ENCODE assay signal across 7 cellular contexts in the genomic region with DNA sequence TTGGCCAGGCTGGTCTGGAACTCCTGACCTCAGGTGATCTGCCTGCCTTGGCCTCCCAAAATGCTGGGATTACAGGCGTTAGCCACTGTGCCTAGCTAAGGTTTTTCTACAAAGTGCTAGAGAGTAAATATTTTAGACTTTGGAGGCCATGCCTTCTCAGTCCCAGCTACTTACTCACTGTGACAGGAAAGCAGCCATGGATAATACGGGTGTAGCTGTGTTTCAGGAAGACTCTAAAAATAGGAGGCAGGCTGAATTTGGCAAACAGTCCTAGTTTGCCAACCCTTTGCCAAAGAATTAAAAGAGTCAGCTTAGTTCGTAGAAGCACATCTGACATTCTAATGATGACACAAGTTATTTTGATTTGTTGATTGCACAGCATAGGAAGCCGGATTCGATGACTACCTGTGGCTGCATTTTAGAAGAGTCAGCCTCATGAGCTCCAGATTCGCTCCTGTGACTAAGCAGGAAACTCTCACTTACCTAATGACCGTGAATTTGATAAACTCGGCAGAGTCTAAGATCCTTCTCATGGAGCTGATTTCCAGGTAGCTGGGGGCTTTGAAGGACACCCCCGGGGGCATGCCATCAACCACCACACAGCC.
DNase-seq lines count a peak whose midpoint lies in the region; ATAC-seq, FAIRE-seq and TF ChIP-seq lines count a peak whose summit lies in the region.
"Not testable (repeated sequence)": the region's sequence is repeated elsewhere in the genome, so short reads cannot be mapped to it uniquely, and the experiment has no call there.

No MANE protein-coding gene starts in this region.

- ATAC-seq in esophagus mucosa (peak; percentile 72), Right ventricle myocardium superior (ENCODE audit: poor library complexity) (peak; percentile 62), left ventricle myocardium superior (peak; percentile 75), aorta (ENCODE audit: low FRiP score) (peak; percentile 60)

- H3K4me1 Mint-ChIP-seq in HFFc6 (ENCODE audit: low read depth) = not testable (repeated sequence)

- intact Hi-C loops in Right ventricle myocardium superior (cut with DNase I); left ventricle myocardium superior (cut with micrococcal nuclease); prostate gland (cut with DNase I); aorta (cut with DNase I): not testable (repeated sequence)

- not testable (repeated sequence) for H3K9me3 Mint-ChIP-seq in HFFc6

- H3K9me3 ChIP-seq in prostate gland; aorta (ENCODE audit: control insufficient read depth, low read length): not testable (repeated sequence)

- H3K27ac Mint-ChIP-seq in HFFc6 = not testable (repeated sequence)

- not testable (repeated sequence) for TF ChIP-seq POLR2A in prostate gland (IDR thresholded peaks at IDR 0.05)

- H3K27me3 ChIP-seq in prostate gland (replicated peaks; ENCODE audit: insufficient read depth); aorta (ENCODE audit: control insufficient read depth in 1 of 2, insufficient read depth in 2 of 2, low read length in 1 of 2): not testable (repeated sequence)

- H3K36me3 ChIP-seq in prostate gland; aorta (ENCODE audit: control insufficient read depth in 1 of 2, insufficient read depth in 2 of 2, low read length in 1 of 2): not testable (repeated sequence)

- H3K4me3 ChIP-seq in prostate gland; aorta (ENCODE audit: low read length in 2 of 2): not testable (repeated sequence)

- not testable (repeated sequence) for H3K36me3 Mint-ChIP-seq in HFFc6 (ENCODE audit: low read depth)

- peak; percentile 36 for FAIRE-seq in RCC 7860 (lab: Jason Lieb, UNC)

- H3K27me3 Mint-ChIP-seq in HFFc6 (ENCODE audit: insufficient read depth) = not testable (repeated sequence)

- 16% methylated on average over 2 of the region's 9 CpGs for WGBS in prostate gland
- 7% methylated on average over 2 of the region's 9 CpGs; no CpG with 5 or more reads in 1 of the 2 donors for WGBS in aorta, 2 donors

- DNase-seq in HFFc6 (peak; percentile 15), prostate gland (ENCODE audit: low spot score) (peak; percentile 4)
- DNase-seq in RCC 7860 (ENCODE audit: low spot score); Right ventricle myocardium superior; left ventricle myocardium superior; aorta: not testable (repeated sequence)

- not testable (repeated sequence) for H3K4me3 Mint-ChIP-seq in HFFc6

- TF ChIP-seq CTCF in HFFc6 (IDR thresholded peaks at IDR 0.05); prostate gland (IDR thresholded peaks at IDR 0.05): not testable (repeated sequence)

- H3K4me1 ChIP-seq in prostate gland (replicated peaks); aorta (ENCODE audit: control insufficient read depth in 1 of 2, insufficient read depth in 2 of 2, low read length in 2 of 2): not testable (repeated sequence)

- not testable (repeated sequence) for H3K27ac ChIP-seq in prostate gland; aorta (ENCODE audit: low read depth in 1 of 2, low read length in 2 of 2)
